Comparison of ENCODE assay signal across 8 cellular contexts in genomic region chr9:36189978-36190377, GRCh38. TPM values are rescaled to one million over a fixed set of nuclear protein-coding genes. Genes with fewer than 3 reads are reported as not detected.
DNase-seq lines count a peak whose midpoint lies in the region; ATAC-seq and TF ChIP-seq lines count a peak whose summit lies in the region.

No MANE protein-coding gene starts in this region.

- peaks cover 27% of the 10 kb centered on the region for H3F3A ChIP-seq in neural progenitor cell (ENCODE audit: low read depth)

- peaks cover 7% of the 10 kb centered on the region; the same call in 1 of the 2 replicates for H3K4me1 ChIP-seq in Caco-2
- H3K4me1 ChIP-seq in effector memory CD4-positive, alpha-beta T cell (ENCODE audit: control insufficient read depth, insufficient read depth, low read length, poor library complexity, severe bottlenecking): peaks cover 23% of the 10 kb centered on the region
- H3K4me1 ChIP-seq in neural progenitor cell: peaks cover 20% of the 10 kb centered on the region

- no peaks in the 10 kb centered on the region for H3K9me3 ChIP-seq in Caco-2
- H3K9me3 ChIP-seq in effector memory CD4-positive, alpha-beta T cell (ENCODE audit: control insufficient read depth, low read length): no peaks in the 10 kb centered on the region
- H3K9me3 ChIP-seq in neural progenitor cell (ENCODE audit: low read depth): no peaks in the 10 kb centered on the region

- intact Hi-C loops in Caco-2 (cut with micrococcal nuclease; ENCODE audit: unreplicated experiment): loop anchor here (1.0 kb wide), 1 partner anchor 130 kb away; no protein-coding TSS in a partner anchor

- H3K4me3 Mint-ChIP-seq in Caco-2 (ENCODE audit: unreplicated experiment) (peak overlapping the region; percentile 95), neural progenitor cell (peak overlapping the region; percentile 92)

- H3K79me2 ChIP-seq in neural progenitor cell (ENCODE audit: low read depth): peaks cover 43% of the 10 kb centered on the region

- no peaks in the 10 kb centered on the region for H3K27me3 ChIP-seq in Caco-2 (replicated peaks; ENCODE audit: control insufficient read depth, insufficient read depth, low read length)
- no peaks in the 10 kb centered on the region for H3K27me3 ChIP-seq in effector memory CD4-positive, alpha-beta T cell (replicated peaks; ENCODE audit: control insufficient read depth, insufficient read depth, low read length, poor library complexity, severe bottlenecking)
- no peaks in the 10 kb centered on the region for H3K27me3 ChIP-seq in neural progenitor cell

- peak overlapping the region; percentile 81 for H3K27ac Mint-ChIP-seq in Caco-2 (ENCODE audit: unreplicated experiment)
- peak overlapping the region; percentile 46 for H3K27ac Mint-ChIP-seq in neural progenitor cell

- H3K9me3 Mint-ChIP-seq in Caco-2 (ENCODE audit: unreplicated experiment): no peaks in the 10 kb centered on the region
- no peaks in the 10 kb centered on the region for H3K9me3 Mint-ChIP-seq in neural progenitor cell

- DNase-seq in Caco-2: peak in 1 of 2 experiments; percentile 36
- DNase-seq in NCI-H69 (lab: John Stamatoyannopoulos, UW): peak; percentile 50
- DNase-seq in effector memory CD4-positive, alpha-beta T cell: no peak
- DNase-seq in neural progenitor cell (ENCODE audit: low spot score): peak; percentile 40
- DNase-seq in dedifferentiated amniotic fluid mesenchymal stem cell (ENCODE audit: extremely low spot score): no peak
- DNase-seq in DMS 273 (lab: John Stamatoyannopoulos, UW; ENCODE audit: unreplicated experiment): no peak
- no peak for DNase-seq in GOT3 (lab: John Stamatoyannopoulos, UW)

- H3K36me3 ChIP-seq in Caco-2 (ENCODE audit: control insufficient read depth, insufficient read depth, low read length): no peaks in the 10 kb centered on the region; the same call in 1 of the 2 replicates
- H3K36me3 ChIP-seq in effector memory CD4-positive, alpha-beta T cell (ENCODE audit: control insufficient read depth, insufficient read depth, low read length): no peaks in the 10 kb centered on the region
- no peaks in the 10 kb centered on the region for H3K36me3 ChIP-seq in neural progenitor cell

- no peak for ATAC-seq in GM18519 (IDR thresholded peaks at IDR 0.05; ENCODE audit: low FRiP score, unreplicated experiment)

- H4K20me1 ChIP-seq in neural progenitor cell (ENCODE audit: low read depth): peaks cover 39% of the 10 kb centered on the region

- peak overlapping the region; percentile 88 for H3K27ac ChIP-seq in effector memory CD4-positive, alpha-beta T cell (ENCODE audit: insufficient read depth, low read length, poor library complexity, severe bottlenecking)
- H3K27ac ChIP-seq in neural progenitor cell: peak overlapping the region; percentile 27

- TF ChIP-seq CTCF in Caco-2 (IDR thresholded peaks at IDR 0.05; ENCODE audit: insufficient read depth in 1 of 2, low read depth in 1 of 2, low read length in 1 of 2, severe bottlenecking in 1 of 2, unreplicated experiment in 1 of 2) (no peak), neural progenitor cell (IDR thresholded peaks at IDR 0.05) (no peak)

- CTCF ChIA-PET in Caco-2 (lab: Charles Lee): interaction anchor here (0.6 to 2.3 kb wide), 13 partner anchors 15 to 1118 kb away, joined by 3 to 13 read pairs (median 3); partner anchors contain the start of gene RNF38

- TSS peak; percentile 94 for BruUV-seq in Caco-2 (replicated peaks; lab: Mats Ljungman, UMichigan)

- peak overlapping the region; percentile 49 for H3K4me3 ChIP-seq in Caco-2 (ENCODE audit: low read depth, low read length)
- H3K4me3 ChIP-seq in effector memory CD4-positive, alpha-beta T cell (ENCODE audit: insufficient read depth, low read depth, low read length, poor library complexity, severe bottlenecking): peak overlapping the region; percentile 93
- H3K4me3 ChIP-seq in neural progenitor cell: peak overlapping the region; percentile 78

- peak overlapping the region; percentile 17 for H2AFZ ChIP-seq in neural progenitor cell (replicated peaks)

- H3K9ac ChIP-seq in neural progenitor cell: no peak overlapping the region

- H3K36me3 Mint-ChIP-seq in Caco-2 (ENCODE audit: insufficient read depth, unreplicated experiment) (peaks cover 38% of the 10 kb centered on the region), neural progenitor cell (peaks cover 1% of the 10 kb centered on the region)

- no peaks in the 10 kb centered on the region for H3K27me3 Mint-ChIP-seq in Caco-2 (ENCODE audit: insufficient read depth, unreplicated experiment)
- H3K27me3 Mint-ChIP-seq in neural progenitor cell (ENCODE audit: insufficient read depth, low read depth): no peaks in the 10 kb centered on the region

- H3K4me1 Mint-ChIP-seq in Caco-2 (ENCODE audit: low read depth, unreplicated experiment) (peaks cover 38% of the 10 kb centered on the region), neural progenitor cell (peaks cover 29% of the 10 kb centered on the region)

- H3K4me2 ChIP-seq in neural progenitor cell: peak overlapping the region; percentile 85

- POLR2A ChIA-PET in Caco-2 (lab: Charles Lee): interaction anchor here (0.5 to 2.6 kb wide), 20 partner anchors 9 to 1118 kb away, joined by 3 to 19 read pairs (median 3); partner anchors contain the start of genes CCDC107, RECK and RMRP

RNA-seq across cellular contexts. Expression of gene CLTA, which starts 0.7 kb away (rescaled TPM):
- total RNA-seq in Caco-2 (2022) (256 and 269 TPM in 2 replicates), neural progenitor cell (ENCODE audit: low replicate concordance) (199 and 203 TPM in 2 replicates)

RNA-seq across cellular contexts. Expression of gene CCIN, which starts 20.8 kb away (rescaled TPM):
- not detected in 2 replicates for total RNA-seq in Caco-2 (2022)
- total RNA-seq in neural progenitor cell (ENCODE audit: low replicate concordance): not detected in 2 replicates

RNA-seq across cellular contexts. Expression of gene GLIPR2, which starts 53.4 kb away (rescaled TPM):
- total RNA-seq in Caco-2 (2022) (1.6 and 1.9 TPM in 2 replicates), neural progenitor cell (ENCODE audit: low replicate concordance) (12.4 and 17.4 TPM in 2 replicates)

Comparison
In these comparisons a context has a peak if more than half of its experiments do, and no peak if none do; other contexts are left out.
1. DNase-seq: peak in NCI-H69 (single experiment) and neural progenitor cell (single experiment); none in effector memory CD4-positive, alpha-beta T cell (0 of 3), dedifferentiated amniotic fluid mesenchymal stem cell (single experiment), DMS 273 (single experiment) and GOT3 (single experiment).
2. Peak in every context shown above with its lines, with median percentiles within 50 percentile points of each other: H3K4me3 ChIP-seq.